ENCODE assay signal across 21 cellular contexts in the genomic region with DNA sequence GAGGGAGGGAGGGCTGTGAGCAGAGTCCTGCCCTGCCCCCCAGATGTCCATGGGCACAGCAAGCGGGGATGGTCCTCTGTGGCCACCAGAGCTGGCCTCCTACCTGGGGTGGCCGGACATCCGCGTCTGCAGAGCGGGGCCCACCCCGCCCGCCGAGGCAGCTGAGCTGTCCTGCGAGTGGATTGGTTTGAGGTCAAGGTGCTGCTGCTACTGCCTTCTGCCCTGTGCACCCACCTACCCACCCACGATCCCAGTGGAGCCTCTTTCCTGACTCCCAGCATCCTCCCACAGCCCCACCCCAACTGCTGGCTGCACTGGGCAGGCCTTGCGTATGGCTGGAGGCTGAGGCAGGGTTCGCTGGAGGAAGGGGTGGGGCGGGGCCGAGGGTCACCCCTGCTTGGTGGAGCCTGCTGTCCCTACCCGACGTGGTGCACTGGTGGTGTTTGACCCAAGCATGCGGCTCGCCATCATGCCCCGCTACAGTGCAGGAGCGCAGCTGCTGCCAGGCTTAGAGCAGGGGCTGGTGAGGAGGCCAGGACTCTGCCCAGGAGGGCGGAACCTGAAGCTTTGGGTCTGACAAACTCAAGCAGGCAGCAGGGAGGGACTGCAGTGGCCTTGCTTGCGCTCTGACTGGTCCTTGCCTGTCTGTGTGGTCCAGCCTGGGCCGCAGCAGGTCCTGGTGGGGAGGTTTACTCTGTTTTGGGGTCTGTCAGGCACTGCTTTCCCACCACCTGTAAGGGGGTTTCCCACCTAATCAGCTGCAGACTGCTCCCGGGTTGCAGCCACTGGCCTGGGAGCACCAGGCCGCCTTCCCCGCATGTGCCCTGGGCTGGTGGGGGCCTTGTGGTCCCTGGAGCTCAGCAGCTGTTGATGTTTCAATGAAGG. TPM values are rescaled to one million over a fixed set of nuclear protein-coding genes. Genes with fewer than 3 reads are reported as not detected.
DNase-seq lines count a peak whose midpoint lies in the region; ATAC-seq and TF ChIP-seq lines count a peak whose summit lies in the region.
"Had no signal": no experiment of that assay in that cellular context is flagged by ENCODE, and none has a peak within 500 bp of the region (broad histone marks: within the 10 kb centered on the region; RNA-seq: fewer than 3 reads in every experiment).

No MANE protein-coding gene starts in this region.

- H3K9ac ChIP-seq in endodermal cell (ENCODE audit: extremely low read depth, low read length, poor library complexity, severe bottlenecking) = no peak overlapping the region
- H3K9ac ChIP-seq: BLaER1 treated with 17β-estradiol and CSF1 and Interleukin-3, amounts not matched to agents 10 nM and 100 nM had no signal

- intact Hi-C loops in CD14-positive monocyte (cut with micrococcal nuclease) = no loop called here

- H3K9me3 ChIP-seq in endodermal cell (ENCODE audit: control insufficient read depth, low read length) = no peaks in the 10 kb centered on the region
- no peaks in the 10 kb centered on the region for H3K9me3 ChIP-seq in osteoblast (ENCODE audit: low read depth, low read length)
- H3K9me3 ChIP-seq: A549; BLaER1 treated with 17β-estradiol and CSF1 and Interleukin-3, amounts not matched to agents 10 nM and 100 nM; esophagus muscularis mucosa had no signal

- H3K9me3 Mint-ChIP-seq in CD14-positive monocyte (peaks cover 0 to 2% (median 0%) of the 10 kb centered on the region in 7 donors), endodermal cell (no peaks in the 10 kb centered on the region)

- H3K36me3 ChIP-seq in endodermal cell (ENCODE audit: control insufficient read depth, insufficient read depth, low read length) = peaks cover 8% of the 10 kb centered on the region
- peaks cover 6% of the 10 kb centered on the region for H3K36me3 ChIP-seq in osteoblast (ENCODE audit: insufficient read depth, low read length)

- no peaks in the 10 kb centered on the region for H3K79me2 ChIP-seq in osteoblast (ENCODE audit: insufficient read depth, low read length)

- no peaks in the 10 kb centered on the region for H3K4me1 Mint-ChIP-seq in CD14-positive monocyte
- H3K4me1 Mint-ChIP-seq in endodermal cell = no peaks in the 10 kb centered on the region

- H3K27ac Mint-ChIP-seq in CD14-positive monocyte = no peak overlapping the region
- no peak overlapping the region for H3K27ac Mint-ChIP-seq in endodermal cell

- no peaks in the 10 kb centered on the region for H3K36me3 Mint-ChIP-seq in CD14-positive monocyte
- no peaks in the 10 kb centered on the region for H3K36me3 Mint-ChIP-seq in endodermal cell (ENCODE audit: low read depth)

- H4K20me1 ChIP-seq in osteoblast (ENCODE audit: insufficient read depth, low read length) = peaks cover 3% of the 10 kb centered on the region

- H3K4me3 Mint-ChIP-seq in CD14-positive monocyte = no peak overlapping the region
- no peak overlapping the region for H3K4me3 Mint-ChIP-seq in endodermal cell

- POLR2A ChIA-PET in HEK293T (lab: Yijun Ruan, JAX) = no interaction called here

- H3K4me2 ChIP-seq in osteoblast (ENCODE audit: insufficient read depth, low read length) = no peak overlapping the region
- H3K4me2 ChIP-seq: A549 had no signal

- peak; percentile 61 for DNase-seq in activated effector memory CD4-positive, alpha-beta T cell treated with anti-CD3 and anti-CD28 coated beads, Interleukin-2, amount 50 U/mL, for 16 hours
- DNase-seq in activated effector memory CD4-positive, alpha-beta T cell treated with Interleukin-2 at 50 U/mL for 16 hours = no peak
- DNase-seq in CD14-positive monocyte (ENCODE audit: low spot score) (peak; percentile 34), endodermal cell (peak; percentile 32), osteoblast (ENCODE audit: insufficient read length, low spot score, missing footprints) (peak; percentile 83), NOMO-1 treated with dmso at 0.1 percent for 144 hours (lab: John Stamatoyannopoulos, UW; ENCODE audit: unreplicated experiment) (no peak), HEK293T (ENCODE audit: extremely low spot score) (no peak)
- DNase-seq: MM.1S; NCI-H774; nucleus accumbens; OCI-M1; stimulated activated CD8-positive, alpha-beta memory T cell treated with anti-CD3 and anti-CD28 coated beads, Interleukin-4, amount 100 ng/mL, for 48 hours had no signal

- H2AFZ ChIP-seq in osteoblast (ENCODE audit: low read length) = no peak overlapping the region

- CTCF ChIA-PET in HEK293T (lab: Yijun Ruan, JAX) = no interaction called here

- WGBS in endodermal cell (ENCODE audit: insufficient coverage in 1 of 2, insufficient read length in 1 of 2), 2 experiments = 95 to 96% methylated on average over 12 to 26 of the region's 26 CpGs

- H3K4me3 ChIP-seq in endodermal cell (ENCODE audit: low read length) = no peak overlapping the region
- H3K4me3 ChIP-seq in osteoblast (ENCODE audit: insufficient read depth, low read length) = no peak overlapping the region
- H3K4me3 ChIP-seq: A549; BLaER1 treated with 17β-estradiol and CSF1 and Interleukin-3, amounts not matched to agents 10 nM and 100 nM; cardiac muscle cell; esophagus muscularis mucosa had no signal

- H3K27me3 ChIP-seq in endodermal cell (ENCODE audit: control insufficient read depth, insufficient read depth, low read length, poor library complexity, severe bottlenecking) (no peaks in the 10 kb centered on the region), osteoblast (ENCODE audit: insufficient read depth, low read length) (no peaks in the 10 kb centered on the region)
- H3K27me3 ChIP-seq: cardiac muscle cell, esophagus muscularis mucosa had no signal

- no peak for ATAC-seq in GM18873 (IDR thresholded peaks at IDR 0.05; ENCODE audit: low FRiP score, unreplicated experiment)
- ATAC-seq: A549; activated CD4-positive, CD25-positive, alpha-beta regulatory T cell treated with anti-CD3 and anti-CD28 coated beads, Interleukin-2, amount 50 U/mL, for 24 hours; HCT116 had no signal

- H3K27me3 Mint-ChIP-seq in CD14-positive monocyte (ENCODE audit: low read depth in 3 of 3) = peaks cover 0 to 4% (median 1%) of the 10 kb centered on the region in 3 donors
- H3K27me3 Mint-ChIP-seq in endodermal cell (ENCODE audit: insufficient read depth) = no peaks in the 10 kb centered on the region

- no peak for TF ChIP-seq CTCF in CD14-positive monocyte (IDR thresholded peaks at IDR 0.05)
- no peak for TF ChIP-seq CTCF in endodermal cell (conservative IDR thresholded peaks at IDR 0.05)
- TF ChIP-seq CTCF in osteoblast (IDR thresholded peaks at IDR 0.05; ENCODE audit: extremely low read depth, low read depth, low read length) = no peak

- H3K27ac ChIP-seq in endodermal cell (ENCODE audit: low read depth, low read length) (no peak overlapping the region), osteoblast (ENCODE audit: low read depth, low read length) (no peak overlapping the region)
- H3K27ac ChIP-seq: A549; BLaER1 treated with 17β-estradiol and CSF1 and Interleukin-3, amounts not matched to agents 10 nM and 100 nM; cardiac muscle cell; esophagus muscularis mucosa had no signal

- H3K4me1 ChIP-seq in endodermal cell (ENCODE audit: control insufficient read depth, insufficient read depth, low read length) (no peaks in the 10 kb centered on the region), osteoblast (ENCODE audit: insufficient read depth, low read length) (no peaks in the 10 kb centered on the region)
- H3K4me1 ChIP-seq: A549, esophagus muscularis mucosa had no signal

TF ChIP-seq in HEK293T, 16 proteins besides CTCF, POLR2A, EP300 and RAD21:
- no peak for TF ChIP-seq FOXK2 (IDR thresholded peaks at IDR 0.05)
- no peak for TF ChIP-seq HDGF (IDR thresholded peaks at IDR 0.05; ENCODE audit: borderline replicate concordance)
- TF ChIP-seq LEF1 (IDR thresholded peaks at IDR 0.05; ENCODE audit: borderline replicate concordance) = no peak
- no peak for TF ChIP-seq NFRKB (IDR thresholded peaks at IDR 0.05)
- TF ChIP-seq FOXA1 (IDR thresholded peaks at IDR 0.05) = no peak
- TF ChIP-seq PKNOX1 (IDR thresholded peaks at IDR 0.05) = no peak
- TF ChIP-seq FOXM1 (IDR thresholded peaks at IDR 0.05; ENCODE audit: borderline replicate concordance) = no peak
- no peak for TF ChIP-seq ELF4 (IDR thresholded peaks at IDR 0.05)
- TF ChIP-seq TARDBP (IDR thresholded peaks at IDR 0.05) = no peak
TF ChIP-seq in HEK293T: peak in this region for 0.

RNA-seq across cellular contexts. Expression of gene CEP170B, which starts 23.7 kb away (rescaled TPM):
- not detected for polyA plus RNA-seq in CD14-positive monocyte
- total RNA-seq in endodermal cell (10 to 100 TPM; 38.9 to 43.1 TPM), osteoblast (17.1 and 21.0 TPM in 2 replicates)
- polyA plus RNA-seq in endodermal cell (2013, experiment 1 of 2) = 13.9 TPM
- 15.1 TPM for polyA plus RNA-seq in endodermal cell (2013, experiment 2 of 2)

RNA-seq across cellular contexts. Expression of gene PLD4, which starts 35.9 kb away (rescaled TPM):
- polyA plus RNA-seq in CD14-positive monocyte = 10 to 100 TPM; 15.1 to 15.5 TPM
- total RNA-seq in endodermal cell (not detected), osteoblast (not detected in 2 replicates)
- polyA plus RNA-seq in endodermal cell (2013, experiment 1 of 2) = 0.04 TPM
- not detected for polyA plus RNA-seq in endodermal cell (2013, experiment 2 of 2)
- total RNA-seq: activated CD8-positive, alpha-beta memory T cell treated with anti-CD3 and anti-CD28 coated beads for 36 hours; G401 had no signal

Comparison
In these comparisons a context has a peak if more than half of its experiments do, and no peak if none do; other contexts are left out.
1. DNase-seq: peak in activated effector memory CD4-positive, alpha-beta T cell treated with anti-CD3 and anti-CD28 coated beads, Interleukin-2, amount 50 U/mL, for 16 hours (single experiment), CD14-positive monocyte (single experiment), endodermal cell (single experiment) and osteoblast (single experiment); none in activated effector memory CD4-positive, alpha-beta T cell treated with Interleukin-2 at 50 U/mL for 16 hours (single experiment), NOMO-1 treated with dmso at 0.1 percent for 144 hours (single experiment) and HEK293T (single experiment).